ENCODE assay signal across 8 cellular contexts in genomic region chr12:132904718-132905328, GRCh38. TPM values are rescaled to one million over a fixed set of nuclear protein-coding genes. Genes with fewer than 3 reads are reported as not detected.
DNase-seq lines count a peak whose midpoint lies in the region; ATAC-seq and TF ChIP-seq lines count a peak whose summit lies in the region.

No MANE protein-coding gene starts in this region.

- 14% methylated on average over 19 of the region's 30 CpGs for WGBS in suprapubic skin

- H3K4me1 ChIP-seq in suprapubic skin, result peaks cover 16% of the 10 kb centered on the region

- no peak overlapping the region for H3K27ac ChIP-seq in suprapubic skin

- TF ChIP-seq EP300 in suprapubic skin (IDR thresholded peaks at IDR 0.05), result no peak

- no peak for TF ChIP-seq POLR2A in suprapubic skin (IDR thresholded peaks at IDR 0.05)

- H3K4me3 ChIP-seq in fibroblast of the aortic adventitia (ENCODE audit: low read depth, low read length), result no peak overlapping the region
- H3K4me3 ChIP-seq in suprapubic skin, result no peak overlapping the region

- no peaks in the 10 kb centered on the region for H3K27me3 ChIP-seq in suprapubic skin

- H3K9me3 ChIP-seq in suprapubic skin, result no peaks in the 10 kb centered on the region

- DNase-seq in DMS53 (lab: John Stamatoyannopoulos, UW), result peak; percentile 77
- DNase-seq in DMS53 treated with DMSO at 0.1 percent for 48 hours (lab: John Stamatoyannopoulos, UW; ENCODE audit: unreplicated experiment), result no peak
- DNase-seq in activated T-cell treated with anti-CD3 and anti-CD28 coated beads, Interleukin-2, amount 50 U/mL, for 48 hours, result peak; percentile 94 to 95
- DNase-seq in fibroblast of the aortic adventitia (ENCODE audit: low read depth), result no peak
- peak; percentile 69 for DNase-seq in omental fat pad (ENCODE audit: low spot score)
- DNase-seq in suprapubic skin (ENCODE audit: low spot score in 2 of 2), result peak; percentile 84 to 89
- no peak for DNase-seq in GF-D8 (lab: John Stamatoyannopoulos, UW)
- DNase-seq in NCI-H1436 (lab: John Stamatoyannopoulos, UW), result no peak

- no peaks in the 10 kb centered on the region for H3K36me3 ChIP-seq in suprapubic skin

- peak; percentile 50 for ATAC-seq in omental fat pad (ENCODE audit: low FRiP score)

- TF ChIP-seq CTCF in fibroblast of the aortic adventitia (IDR thresholded peaks at IDR 0.05; ENCODE audit: insufficient read depth, low read length) (peak; percentile 43), omental fat pad (IDR thresholded peaks at IDR 0.05) (peak in 2 of 3 donors; percentile 30 to 32), suprapubic skin (IDR thresholded peaks at IDR 0.05) (peak; percentile 49 to 92)

RNA-seq across cellular contexts. Expression of gene CHFR, which starts 17.4 kb away (rescaled TPM):
- total RNA-seq in fibroblast of the aortic adventitia (ENCODE audit: low replicate concordance) (24.3 and 41.9 TPM in 2 replicates), omental fat pad (10 to 100 TPM; 17.7 to 59.9 (median 34.0) TPM), suprapubic skin (10 to 100 TPM; 31.4 to 57.9 (median 40.3) TPM)

RNA-seq across cellular contexts. Expression of gene ZNF605, which starts 51.3 kb away (rescaled TPM):
- total RNA-seq in fibroblast of the aortic adventitia (ENCODE audit: low replicate concordance) (14.6 and 18.3 TPM in 2 replicates), omental fat pad (10 to 100 TPM in 1 of 4 donors, 1 to 10 TPM in 3; 4.7 to 17.0 (median 7.3) TPM), suprapubic skin (10 to 100 TPM in 1 of 4 donors, 1 to 10 TPM in 3; 4.9 to 18.3 (median 6.3) TPM)

Comparison
In these comparisons a context has a peak if more than half of its experiments do, and no peak if none do; other contexts are left out.
1. DNase-seq: peak in DMS53 (single experiment), activated T-cell treated with anti-CD3 and anti-CD28 coated beads, Interleukin-2, amount 50 U/mL, for 48 hours (2 of 2), omental fat pad (single experiment) and suprapubic skin (2 of 2); none in DMS53 treated with DMSO at 0.1 percent for 48 hours (single experiment), fibroblast of the aortic adventitia (single experiment), GF-D8 (single experiment) and NCI-H1436 (single experiment).
2. Peak in every context shown above with its lines, with median percentiles within 50 percentile points of each other: CTCF ChIP-seq.